ENCODE assay signal across 8 cellular contexts in genomic region chr2:48448274-48449061, GRCh38. TPM values are rescaled to one million over a fixed set of nuclear protein-coding genes. Genes with fewer than 3 reads are reported as not detected.
DNase-seq lines count a peak whose midpoint lies in the region; ATAC-seq, FAIRE-seq and TF ChIP-seq lines count a peak whose summit lies in the region.

No MANE protein-coding gene starts in this region.

- H2AFZ ChIP-seq in astrocyte (ENCODE audit: low read depth, low read length) (no peak overlapping the region), neural progenitor cell (replicated peaks) (no peak overlapping the region)

- peaks cover 33 to 63% (median 62%) of the 10 kb centered on the region in 3 donors for H3K4me1 Mint-ChIP-seq in CD8-positive, alpha-beta memory T cell
- H3K4me1 Mint-ChIP-seq in astrocyte (ENCODE audit: low read depth, unreplicated experiment) (peaks cover 22% of the 10 kb centered on the region), neural progenitor cell (peaks cover 5% of the 10 kb centered on the region)

- ATAC-seq in GM21367 (IDR thresholded peaks at IDR 0.05; ENCODE audit: unreplicated experiment), result peak; percentile 54
- peak; percentile 57 for ATAC-seq in mucosa of descending colon
- ATAC-seq in GM19467 (IDR thresholded peaks at IDR 0.05; ENCODE audit: unreplicated experiment), result no peak

- H3F3A ChIP-seq in neural progenitor cell (ENCODE audit: low read depth), result peaks cover 11% of the 10 kb centered on the region

- TF ChIP-seq CTCF in astrocyte (IDR thresholded peaks at IDR 0.05; ENCODE audit: insufficient read depth, low read depth, low read length) (no peak), mucosa of descending colon (IDR thresholded peaks at IDR 0.05) (no peak), neural progenitor cell (IDR thresholded peaks at IDR 0.05) (no peak)

- H3K9ac ChIP-seq in astrocyte (ENCODE audit: low read length) (no peak overlapping the region), neural progenitor cell (no peak overlapping the region)

- peaks cover 19% of the 10 kb centered on the region for H3K36me3 ChIP-seq in CD8-positive, alpha-beta memory T cell (ENCODE audit: insufficient read depth, low read length)
- H3K36me3 ChIP-seq in astrocyte (ENCODE audit: insufficient read depth, low read length), result peaks cover 6% of the 10 kb centered on the region
- H3K36me3 ChIP-seq in mucosa of descending colon (ENCODE audit: low read depth), result no peaks in the 10 kb centered on the region
- peaks cover 4% of the 10 kb centered on the region for H3K36me3 ChIP-seq in MG63
- H3K36me3 ChIP-seq in neural progenitor cell, result no peaks in the 10 kb centered on the region

- H4K20me1 ChIP-seq in astrocyte (ENCODE audit: insufficient read depth, low read length), result peaks cover 10% of the 10 kb centered on the region
- peaks cover 6% of the 10 kb centered on the region for H4K20me1 ChIP-seq in neural progenitor cell (ENCODE audit: low read depth)

- peaks cover 4 to 30% (median 8%) of the 10 kb centered on the region in 3 donors for H3K36me3 Mint-ChIP-seq in CD8-positive, alpha-beta memory T cell
- H3K36me3 Mint-ChIP-seq in astrocyte (ENCODE audit: low read depth, unreplicated experiment) (peaks cover 6% of the 10 kb centered on the region), neural progenitor cell (peaks cover 3% of the 10 kb centered on the region)

- H3K27ac ChIP-seq in CD8-positive, alpha-beta memory T cell (ENCODE audit: low read depth, low read length), result no peak overlapping the region
- H3K27ac ChIP-seq in astrocyte (ENCODE audit: low read depth, low read length) (no peak overlapping the region), neural progenitor cell (no peak overlapping the region)

- DNase-seq in CD8-positive, alpha-beta memory T cell, result peak in 2 of 5 donors; percentile 28 to 69
- DNase-seq in KG1 (lab: John Stamatoyannopoulos, UW), result peak; percentile 33
- peak; percentile 90 for DNase-seq in astrocyte (ENCODE audit: low read depth)
- DNase-seq in mucosa of descending colon, result no peak
- DNase-seq in MG63, result no peak
- no peak for DNase-seq in neural progenitor cell (ENCODE audit: low spot score)

- H3K4me3 ChIP-seq in CD8-positive, alpha-beta memory T cell (ENCODE audit: low read length), result no peak overlapping the region
- H3K4me3 ChIP-seq in astrocyte (ENCODE audit: insufficient read depth, low read depth, low read length) (no peak overlapping the region), mucosa of descending colon (no peak overlapping the region), MG63 (no peak overlapping the region), neural progenitor cell (no peak overlapping the region)

- H3K4me2 ChIP-seq in astrocyte (ENCODE audit: low read length), result no peak overlapping the region
- no peak overlapping the region for H3K4me2 ChIP-seq in neural progenitor cell

- intact Hi-C loops in mucosa of descending colon (cut with DNase I, micrococcal nuclease), result no loop called here

- peak overlapping the region; percentile 74 to 95 (median 90) for H3K27ac Mint-ChIP-seq in CD8-positive, alpha-beta memory T cell
- H3K27ac Mint-ChIP-seq in astrocyte (ENCODE audit: unreplicated experiment) (no peak overlapping the region), neural progenitor cell (no peak overlapping the region)

- H3K9me3 Mint-ChIP-seq in CD8-positive, alpha-beta memory T cell, result no peaks in the 10 kb centered on the region
- H3K9me3 Mint-ChIP-seq in astrocyte (ENCODE audit: unreplicated experiment) (no peaks in the 10 kb centered on the region), neural progenitor cell (no peaks in the 10 kb centered on the region)

- POLR2A ChIA-PET in CD8-positive, alpha-beta memory T cell (lab: Charles Lee), result no interaction called here

- no peaks in the 10 kb centered on the region for H3K27me3 Mint-ChIP-seq in CD8-positive, alpha-beta memory T cell
- H3K27me3 Mint-ChIP-seq in astrocyte (ENCODE audit: low read depth, unreplicated experiment) (no peaks in the 10 kb centered on the region), neural progenitor cell (ENCODE audit: insufficient read depth, low read depth) (no peaks in the 10 kb centered on the region)

- H3K4me1 ChIP-seq in CD8-positive, alpha-beta memory T cell (ENCODE audit: insufficient read depth, low read length), result peaks cover 62% of the 10 kb centered on the region
- H3K4me1 ChIP-seq in astrocyte (ENCODE audit: insufficient read depth, low read length) (no peaks in the 10 kb centered on the region), mucosa of descending colon (ENCODE audit: low read depth) (peaks cover 4% of the 10 kb centered on the region), neural progenitor cell (peaks cover 34% of the 10 kb centered on the region)

- no peaks in the 10 kb centered on the region for H3K27me3 ChIP-seq in CD8-positive, alpha-beta memory T cell (ENCODE audit: insufficient read depth, low read length, poor library complexity, severe bottlenecking)
- H3K27me3 ChIP-seq in astrocyte (ENCODE audit: insufficient read depth, low read length) (no peaks in the 10 kb centered on the region), MG63 (no peaks in the 10 kb centered on the region), neural progenitor cell (no peaks in the 10 kb centered on the region)

- no peaks in the 10 kb centered on the region for H3K9me3 ChIP-seq in CD8-positive, alpha-beta memory T cell (ENCODE audit: low read length)
- H3K9me3 ChIP-seq in astrocyte (ENCODE audit: insufficient read depth, low read depth, low read length), result no peaks in the 10 kb centered on the region
- no peaks in the 10 kb centered on the region for H3K9me3 ChIP-seq in mucosa of descending colon
- H3K9me3 ChIP-seq in MG63, result no peaks in the 10 kb centered on the region
- no peaks in the 10 kb centered on the region for H3K9me3 ChIP-seq in neural progenitor cell (ENCODE audit: low read depth)

- no peak for FAIRE-seq in astrocyte (lab: Jason Lieb, UNC)

- peak overlapping the region; percentile 3 to 68 (median 47) for H3K4me3 Mint-ChIP-seq in CD8-positive, alpha-beta memory T cell
- H3K4me3 Mint-ChIP-seq in astrocyte (ENCODE audit: unreplicated experiment) (no peak overlapping the region), neural progenitor cell (no peak overlapping the region)

- CTCF ChIA-PET in CD8-positive, alpha-beta memory T cell (lab: Charles Lee), result interaction anchor here (0.6 to 0.8 kb wide), 2 partner anchors 25 to 681 kb away, joined by 3 to 4 read pairs; no protein-coding TSS in a partner anchor

- peaks cover 17% of the 10 kb centered on the region for H3K79me2 ChIP-seq in astrocyte (ENCODE audit: insufficient read depth, low read length)
- peaks cover 44% of the 10 kb centered on the region for H3K79me2 ChIP-seq in neural progenitor cell (ENCODE audit: low read depth)

RNA-seq across cellular contexts. Expression of gene PPP1R21, which starts 7.9 kb away (rescaled TPM):
- 10 to 100 TPM; 18.1 to 18.8 TPM for total RNA-seq in CD8-positive, alpha-beta memory T cell
- polyA plus RNA-seq in CD8-positive, alpha-beta memory T cell, result 18.2 TPM
- total RNA-seq in astrocyte (17.2 and 18.6 TPM in 2 replicates), mucosa of descending colon (10 to 100 TPM; 19.3 to 30.1 (median 23.7) TPM), neural progenitor cell (ENCODE audit: low replicate concordance) (14.1 and 29.1 TPM in 2 replicates)
- 6.4 and 21.9 TPM in 2 replicates for total RNA-seq in MG63 (2014; rRNA removed; shearing (Covaris generic); ENCODE audit: low replicate concordance)

Comparison
In these comparisons a context has a peak if more than half of its experiments do, and no peak if none do; other contexts are left out.
1. DNase-seq: peak in KG1 (single experiment) and astrocyte (single experiment); none in mucosa of descending colon (0 of 3), MG63 (single experiment) and neural progenitor cell (single experiment).
2. H3K27ac Mint-ChIP-seq: peak in CD8-positive, alpha-beta memory T cell (8 of 8); none in astrocyte (single experiment) and neural progenitor cell (single experiment).
3. H3K4me3 Mint-ChIP-seq: peak in CD8-positive, alpha-beta memory T cell (7 of 7); none in astrocyte (single experiment) and neural progenitor cell (single experiment).